In genomic region chr17:63817736-63818385, GRCh38 we compare ENCODE assay signal across 19 cellular contexts. TPM values are rescaled to one million over a fixed set of nuclear protein-coding genes. Genes with fewer than 3 reads are reported as not detected.
DNase-seq lines count a peak whose midpoint lies in the region; ATAC-seq and TF ChIP-seq lines count a peak whose summit lies in the region.
"Had no signal": no experiment of that assay in that cellular context is flagged by ENCODE, and none has a peak within 500 bp of the region (broad histone marks: within the 10 kb centered on the region; RNA-seq: fewer than 3 reads in every experiment).

No MANE protein-coding gene starts in this region.

- H3K4me1 Mint-ChIP-seq in activated naive CD8-positive, alpha-beta T cell treated with anti-CD3 and anti-CD28 coated beads, Interleukin-2, amount 50 U/mL, for 24 hours, result peaks cover 21% of the 10 kb centered on the region
- H3K4me1 Mint-ChIP-seq in stimulated activated effector memory CD8-positive, alpha-beta T cell treated with anti-CD3 and anti-CD28 coated beads, Interleukin-12 subunit alpha, Interleukin-12 subunit beta, amount 100 ng/mL, for 72 hours, result peaks cover 20% of the 10 kb centered on the region

- H4K5ac ChIP-seq in IMR-90 (ENCODE audit: low read depth, low read length), result no peak overlapping the region

- H3K36me3 ChIP-seq in left ventricle myocardium inferior, result peaks cover 100% of the 10 kb centered on the region
- peaks cover 82% of the 10 kb centered on the region for H3K36me3 ChIP-seq in IMR-90 (ENCODE audit: control insufficient read depth, insufficient read depth, low read length)
- H3K36me3 ChIP-seq: uterus had no signal

- H2BK15ac ChIP-seq in IMR-90 (ENCODE audit: low read depth, low read length), result no peak overlapping the region

- H3K27ac ChIP-seq in left ventricle myocardium inferior (replicated peaks), result no peak overlapping the region
- peak overlapping the region; percentile 14; the same call in 1 of the 2 replicates for H3K27ac ChIP-seq in IMR-90 (ENCODE audit: insufficient read depth, low read length)
- H3K27ac ChIP-seq: cardiac muscle cell, gastroesophageal sphincter, Peyer's patch, SK-N-MC, uterus had no signal

- no peak overlapping the region for H2AFZ ChIP-seq in IMR-90 (replicated peaks; ENCODE audit: low read length, poor library complexity)

- H4K8ac ChIP-seq in IMR-90 (ENCODE audit: low read depth in 2 of 2, low read length in 2 of 2), result peak overlapping the region in 1 of 2 experiments; percentile 9; a peak in 1 of 4 replicates

- no peaks in the 10 kb centered on the region for H3K27me3 ChIP-seq in left ventricle myocardium inferior (ENCODE audit: low read depth)
- no peaks in the 10 kb centered on the region for H3K27me3 ChIP-seq in IMR-90 (ENCODE audit: control insufficient read depth, insufficient read depth, low read length)
- H3K27me3 ChIP-seq: cardiac muscle cell, gastroesophageal sphincter, Peyer's patch, uterus had no signal

- H2BK20ac ChIP-seq in IMR-90 (ENCODE audit: low read depth, low read length), result no peak overlapping the region

- in situ Hi-C loops in IMR-90 (cut with MboI; ENCODE audit: low sequenced_read_pairs), result no loop called here

- H2BK120ac ChIP-seq in IMR-90 (ENCODE audit: low read depth, low read length), result no peak overlapping the region

- no peaks in the 10 kb centered on the region for H3K27me3 Mint-ChIP-seq in activated naive CD8-positive, alpha-beta T cell treated with anti-CD3 and anti-CD28 coated beads, Interleukin-2, amount 50 U/mL, for 24 hours

- TF ChIP-seq RAD21 in IMR-90 (IDR thresholded peaks at IDR 0.05; ENCODE audit: low read length), result no peak

- 96% methylated on average over 27 of the region's 27 CpGs; no CpG with 5 or more reads in 1 of the 2 experiments for WGBS in IMR-90 (ENCODE audit: extremely low coverage in 2 of 2, insufficient read length in 1 of 2), 2 experiments

- no peak overlapping the region for H3K56ac ChIP-seq in IMR-90 (ENCODE audit: extremely low read depth, insufficient read depth, low read length)

- peak overlapping the region; percentile 16; the same call in 1 of the 2 replicates for H2AK5ac ChIP-seq in IMR-90 (ENCODE audit: low read depth, low read length)

- H3K14ac ChIP-seq in IMR-90 (replicated peaks; ENCODE audit: low read depth, low read length), result no peak overlapping the region; the same call in 1 of the 2 replicates

- ATAC-seq in IMR-90 (ENCODE audit: low read depth), result no peak
- ATAC-seq in activated naive CD8-positive, alpha-beta T cell treated with anti-CD3 and anti-CD28 coated beads, Interleukin-2, amount 50 U/mL, for 24 hours, result no peak
- ATAC-seq in stimulated activated effector memory CD8-positive, alpha-beta T cell treated with anti-CD3 and anti-CD28 coated beads, Interleukin-12 subunit alpha, Interleukin-12 subunit beta, amount 100 ng/mL, for 72 hours, result no peak
- no peak for ATAC-seq in GM18502 (IDR thresholded peaks at IDR 0.05; ENCODE audit: poor library complexity, unreplicated experiment)
- ATAC-seq: gastroesophageal sphincter, right cardiac atrium had no signal

- peaks cover 26% of the 10 kb centered on the region for H4K20me1 ChIP-seq in IMR-90 (ENCODE audit: insufficient read depth, low read length)

- H3K9me3 Mint-ChIP-seq in activated naive CD8-positive, alpha-beta T cell treated with anti-CD3 and anti-CD28 coated beads, Interleukin-2, amount 50 U/mL, for 24 hours, result no peaks in the 10 kb centered on the region
- no peaks in the 10 kb centered on the region for H3K9me3 Mint-ChIP-seq in stimulated activated effector memory CD8-positive, alpha-beta T cell treated with anti-CD3 and anti-CD28 coated beads, Interleukin-12 subunit alpha, Interleukin-12 subunit beta, amount 100 ng/mL, for 72 hours

- peaks cover 81% of the 10 kb centered on the region for H3K36me3 Mint-ChIP-seq in activated naive CD8-positive, alpha-beta T cell treated with anti-CD3 and anti-CD28 coated beads, Interleukin-2, amount 50 U/mL, for 24 hours (ENCODE audit: low read depth)
- H3K36me3 Mint-ChIP-seq in stimulated activated effector memory CD8-positive, alpha-beta T cell treated with anti-CD3 and anti-CD28 coated beads, Interleukin-12 subunit alpha, Interleukin-12 subunit beta, amount 100 ng/mL, for 72 hours, result peaks cover 100% of the 10 kb centered on the region

- TF ChIP-seq POLR2A in IMR-90 (IDR thresholded peaks at IDR 0.05; ENCODE audit: low read depth, low read length), result no peak

- dilution Hi-C loops in IMR-90 (cut with HindIII; ENCODE audit: low sequenced_read_pairs, unreplicated experiment), result no loop called here

- no peak overlapping the region for H2AK9ac ChIP-seq in IMR-90 (replicated peaks; ENCODE audit: low read depth, low read length, poor library complexity)

- H3K9me1 ChIP-seq in IMR-90 (ENCODE audit: insufficient read depth, low read length), result peaks cover 15% of the 10 kb centered on the region

- H3K79me1 ChIP-seq in IMR-90 (ENCODE audit: low read depth in 1 of 2, low read length in 2 of 2), result peaks cover 42 to 76% of the 10 kb centered on the region in 2 experiments

- peaks cover 13% of the 10 kb centered on the region for H3K4me1 ChIP-seq in left ventricle myocardium inferior
- peaks cover 20% of the 10 kb centered on the region for H3K4me1 ChIP-seq in IMR-90 (ENCODE audit: control insufficient read depth, insufficient read depth, low read length)
- H3K4me1 ChIP-seq: gastroesophageal sphincter, Peyer's patch, uterus had no signal

- H2BK5ac ChIP-seq in IMR-90 (ENCODE audit: low read depth, low read length, poor library complexity, severe bottlenecking), result peak overlapping the region; percentile 85

- DNase-seq in left ventricle myocardium inferior (peak; percentile 12), cardiac septum (ENCODE audit: low spot score) (no peak), IMR-90 (no peak), medulla oblongata (ENCODE audit: extremely low spot score) (no peak)
- no peak for DNase-seq in activated naive CD8-positive, alpha-beta T cell treated with anti-CD3 and anti-CD28 coated beads, Interleukin-2, amount 50 U/mL, for 24 hours
- DNase-seq in stimulated activated effector memory CD8-positive, alpha-beta T cell treated with anti-CD3 and anti-CD28 coated beads, Interleukin-12 subunit alpha, Interleukin-12 subunit beta, amount 100 ng/mL, for 72 hours (ENCODE audit: low spot score in 2 of 2), result no peak
- no peak for DNase-seq in stimulated activated CD4-positive, alpha-beta T cell treated with anti-CD3 and anti-CD28 coated beads, Interleukin-1b, Interleukin-23, amount 100 ng/mL, for 48 hours
- DNase-seq: activated CD4-positive, alpha-beta T cell treated with anti-CD3 and anti-CD28 coated beads for 4 hours; NCI-H1436 treated with DMSO at 0.1 percent for 48 hours; NCI-H2171; NCI-H774; occipital lobe; Peyer's patch; uterus had no signal

- H4K91ac ChIP-seq in IMR-90 (ENCODE audit: insufficient read depth, low read depth, low read length), result no peak overlapping the region

- H3K4me3 ChIP-seq in left ventricle myocardium inferior (no peak overlapping the region), IMR-90 (ENCODE audit: insufficient read depth, low read depth, low read length) (no peak overlapping the region)
- H3K4me3 ChIP-seq: cardiac muscle cell, gastroesophageal sphincter, Peyer's patch, SK-N-MC, uterus had no signal

- peak overlapping the region; percentile 4; the same call in 1 of the 2 replicates for H3K4ac ChIP-seq in IMR-90 (ENCODE audit: low read depth, low read length)

- H3K27ac Mint-ChIP-seq in activated naive CD8-positive, alpha-beta T cell treated with anti-CD3 and anti-CD28 coated beads, Interleukin-2, amount 50 U/mL, for 24 hours, result peak overlapping the region; percentile 27
- H3K27ac Mint-ChIP-seq in stimulated activated effector memory CD8-positive, alpha-beta T cell treated with anti-CD3 and anti-CD28 coated beads, Interleukin-12 subunit alpha, Interleukin-12 subunit beta, amount 100 ng/mL, for 72 hours, result peak overlapping the region; percentile 77

- BruUV-seq in IMR-90 (replicated peaks; lab: Mats Ljungman, UMichigan), result TSS peak; percentile 89

- no peak overlapping the region for H3K9ac ChIP-seq in IMR-90 (ENCODE audit: low read depth, low read length)

- H3K9me3 ChIP-seq in left ventricle myocardium inferior (replicated peaks) (no peaks in the 10 kb centered on the region), IMR-90 (ENCODE audit: control insufficient read depth, insufficient read depth, low read length) (no peaks in the 10 kb centered on the region)
- H3K9me3 ChIP-seq: gastroesophageal sphincter, Peyer's patch, uterus had no signal

- CTCF ChIA-PET in IMR-90 (lab: Yijun Ruan, JAX), result no interaction called here

- POLR2A ChIA-PET in IMR-90 (lab: Charles Lee; ENCODE audit: unreplicated experiment), result no interaction called here

- no peak for TF ChIP-seq CTCF in left ventricle myocardium inferior (IDR thresholded peaks at IDR 0.05; ENCODE audit: borderline replicate concordance)
- no peak for TF ChIP-seq CTCF in IMR-90 (conservative IDR thresholded peaks at IDR 0.05; ENCODE audit: low read depth, low read length)

- intact Hi-C loops in left ventricle myocardium inferior (cut with micrococcal nuclease), result no loop called here
- intact Hi-C loops in cardiac septum (cut with DNase I), result no loop called here
- intact Hi-C loops in IMR-90 (cut with micrococcal nuclease), result loop anchor here (2.0 kb wide), 1 partner anchor 13 kb away; no protein-coding TSS in a partner anchor

- H3K18ac ChIP-seq in IMR-90 (ENCODE audit: low read depth, low read length), result no peak overlapping the region

- H3K23ac ChIP-seq in IMR-90 (ENCODE audit: low read depth, low read length), result no peak overlapping the region

- H3K4me2 ChIP-seq in IMR-90 (ENCODE audit: low read depth, low read length), result no peak overlapping the region

- H3K4me3 Mint-ChIP-seq in activated naive CD8-positive, alpha-beta T cell treated with anti-CD3 and anti-CD28 coated beads, Interleukin-2, amount 50 U/mL, for 24 hours, result no peak overlapping the region
- no peak overlapping the region for H3K4me3 Mint-ChIP-seq in stimulated activated effector memory CD8-positive, alpha-beta T cell treated with anti-CD3 and anti-CD28 coated beads, Interleukin-12 subunit alpha, Interleukin-12 subunit beta, amount 100 ng/mL, for 72 hours

RNA-seq across cellular contexts. Expression of gene PSMC5, which starts 9.4 kb away (rescaled TPM):
- total RNA-seq in left ventricle myocardium inferior, result 115 TPM
- 109 TPM for total RNA-seq in cardiac septum
- total RNA-seq in IMR-90 (2012; rRNA removed), result 104 and 105 TPM in 2 replicates
- 165 and 175 TPM in 2 replicates for polyA plus RNA-seq in IMR-90 (2012; rRNA removed)
- 104 and 142 TPM in 2 replicates for polyA plus RNA-seq in IMR-90 (2012; cell fraction: cytosol; rRNA removed)
- 92.5 and 145 TPM in 2 replicates for polyA plus RNA-seq in IMR-90 (2012; cell fraction: nucleus; rRNA removed; ENCODE audit: low replicate concordance)

RNA-seq across cellular contexts. Expression of gene FTSJ3, which starts 9.6 kb away (rescaled TPM):
- total RNA-seq in left ventricle myocardium inferior (36.7 TPM), cardiac septum (29.9 TPM), IMR-90 (2012; rRNA removed) (68.1 and 69.4 TPM in 2 replicates)
- 45.4 and 51.3 TPM in 2 replicates for polyA plus RNA-seq in IMR-90 (2012; rRNA removed)
- 22.2 and 33.6 TPM in 2 replicates for polyA plus RNA-seq in IMR-90 (2012; cell fraction: cytosol; rRNA removed)
- 63.3 and 90.0 TPM in 2 replicates for polyA plus RNA-seq in IMR-90 (2012; cell fraction: nucleus; rRNA removed; ENCODE audit: low replicate concordance)

RNA-seq across cellular contexts. Expression of gene SMARCD2, which starts 24.6 kb away (rescaled TPM):
- 21.0 TPM for total RNA-seq in left ventricle myocardium inferior
- total RNA-seq in cardiac septum, result 18.8 TPM
- total RNA-seq in IMR-90 (2012; rRNA removed), result 72.8 and 91.2 TPM in 2 replicates
- polyA plus RNA-seq in IMR-90 (2012; rRNA removed), result 53.7 and 56.9 TPM in 2 replicates
- polyA plus RNA-seq in IMR-90 (2012; cell fraction: cytosol; rRNA removed), result 28.3 and 43.2 TPM in 2 replicates
- polyA plus RNA-seq in IMR-90 (2012; cell fraction: nucleus; rRNA removed; ENCODE audit: low replicate concordance), result 64.7 and 69.4 TPM in 2 replicates

RNA-seq across cellular contexts. Expression of gene DDX42, which starts 43.9 kb away (rescaled TPM):
- total RNA-seq in left ventricle myocardium inferior, result 51.7 TPM
- total RNA-seq in cardiac septum, result 66.1 TPM
- 74.7 and 75.8 TPM in 2 replicates for total RNA-seq in IMR-90 (2012; rRNA removed)
- 75.6 and 91.5 TPM in 2 replicates for polyA plus RNA-seq in IMR-90 (2012; rRNA removed)
- polyA plus RNA-seq in IMR-90 (2012; cell fraction: cytosol; rRNA removed), result 18.9 and 19.1 TPM in 2 replicates
- 62.8 and 303 TPM in 2 replicates for polyA plus RNA-seq in IMR-90 (2012; cell fraction: nucleus; rRNA removed; ENCODE audit: low replicate concordance)

RNA-seq across cellular contexts. Expression of gene CCDC47, which starts 44.5 kb away (rescaled TPM):
- total RNA-seq in left ventricle myocardium inferior (79.6 TPM), cardiac septum (78.7 TPM), IMR-90 (2012; rRNA removed) (62.0 and 79.4 TPM in 2 replicates)
- 45.3 and 45.7 TPM in 2 replicates for polyA plus RNA-seq in IMR-90 (2012; rRNA removed)
- 14.3 and 14.7 TPM in 2 replicates for polyA plus RNA-seq in IMR-90 (2012; cell fraction: cytosol; rRNA removed)
- polyA plus RNA-seq in IMR-90 (2012; cell fraction: nucleus; rRNA removed; ENCODE audit: low replicate concordance), result 7.1 and 19.4 TPM in 2 replicates
